In the genomic region with DNA sequence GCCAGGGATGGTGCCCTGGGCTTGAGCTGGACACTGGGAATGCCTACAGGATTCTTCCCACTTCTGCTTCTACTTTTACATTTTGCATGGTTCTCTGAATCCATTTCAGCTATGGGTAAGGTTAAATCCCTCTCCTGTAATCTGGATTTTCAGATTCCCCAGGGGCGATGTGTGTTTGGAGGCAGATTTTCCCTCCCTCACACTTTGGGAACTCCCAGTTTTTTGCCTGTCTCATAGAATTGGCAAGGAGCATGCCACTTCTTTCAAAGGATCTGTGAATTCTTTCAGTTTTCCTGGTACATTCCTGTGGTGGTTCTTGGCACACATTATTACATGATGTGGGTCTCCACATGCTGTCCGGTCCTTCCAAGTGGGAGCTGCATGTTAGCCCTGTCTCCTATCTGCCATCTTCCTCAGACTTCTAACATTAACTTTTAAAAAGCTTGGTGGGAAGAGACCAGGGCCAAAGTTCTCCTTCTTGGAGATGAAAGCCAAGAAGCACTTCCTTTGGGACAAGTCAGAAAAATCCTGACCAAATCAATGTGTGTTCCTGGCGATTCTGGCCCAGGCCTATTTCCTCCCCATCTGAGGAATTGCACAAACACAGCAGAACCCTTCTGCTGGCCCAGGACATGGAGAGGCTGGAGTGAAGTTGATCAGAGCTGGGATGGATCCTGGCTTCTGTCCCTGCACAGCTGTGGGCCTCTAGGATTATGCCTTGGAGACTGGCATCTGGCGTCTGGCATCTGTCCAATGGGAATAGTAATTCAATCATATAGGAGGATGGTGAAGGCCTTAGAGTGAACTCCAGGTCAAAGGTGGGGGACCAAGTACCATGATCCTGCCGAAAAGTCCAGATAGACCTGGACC, we compare ENCODE assay signal across 17 cellular contexts. TPM values are rescaled to one million over a fixed set of nuclear protein-coding genes. Genes with fewer than 3 reads are reported as not detected.
DNase-seq lines count a peak whose midpoint lies in the region; ATAC-seq and TF ChIP-seq lines count a peak whose summit lies in the region.
"Had no signal": no experiment of that assay in that cellular context is flagged by ENCODE, and none has a peak within 500 bp of the region (broad histone marks: within the 10 kb centered on the region; RNA-seq: fewer than 3 reads in every experiment).

No MANE protein-coding gene starts in this region.

- no peak overlapping the region; the same call in 1 of the 2 replicates for H2AFZ ChIP-seq in PC-9

- no peaks in the 10 kb centered on the region for H3K27me3 ChIP-seq in PC-9 (ENCODE audit: insufficient read depth, low read depth)
- H3K27me3 ChIP-seq: right lobe of liver had no signal

- peaks cover 4 to 5% of the 10 kb centered on the region in 2 donors for H3K4me1 Mint-ChIP-seq in immature natural killer cell

- no peak overlapping the region for H3K27ac ChIP-seq in PC-9
- H3K27ac ChIP-seq: right lobe of liver had no signal

- CTCF ChIA-PET in PC-9 (lab: Charles Lee) = no interaction called here

- no peaks in the 10 kb centered on the region for H3K9me3 ChIP-seq in PC-9 (ENCODE audit: insufficient read depth, low read depth)
- H3K9me3 ChIP-seq: mucosa of descending colon, right lobe of liver had no signal

- H3K36me3 Mint-ChIP-seq in immature natural killer cell = peaks cover 0 to 3% (median 0%) of the 10 kb centered on the region in 3 donors

- no peaks in the 10 kb centered on the region for H4K20me1 ChIP-seq in PC-9 (ENCODE audit: insufficient read depth)

- no peaks in the 10 kb centered on the region for H3K9me2 ChIP-seq in PC-9 (ENCODE audit: insufficient read depth)

- no peaks in the 10 kb centered on the region for H3F3A ChIP-seq in PC-9 (ENCODE audit: insufficient read depth, low read depth)

- DNase-seq in AG10803 (ENCODE audit: low read depth) (peak; percentile 88), NCI-H524 (lab: John Stamatoyannopoulos, UW) (peak; percentile 65 to 93), fibroblast of pulmonary artery (ENCODE audit: low read depth) (peak; percentile 75), posterior vena cava (ENCODE audit: low spot score) (peak; percentile 83), NCI-H2196 treated with DMSO at 0.1 percent for 48 hours (lab: John Stamatoyannopoulos, UW; ENCODE audit: unreplicated experiment) (no peak), PC-9 (no peak), immature natural killer cell (no peak)
- DNase-seq: activated CD8-positive, alpha-beta T cell treated with anti-CD3 and anti-CD28 coated beads for 36 hours; AML-193; mucosa of descending colon; NCI-H1436 treated with DMSO at 0.1 percent for 48 hours; right lobe of liver; T-helper 2 cell had no signal

- POLR2A ChIA-PET in PC-9 (lab: Charles Lee; ENCODE audit: unreplicated experiment) = no interaction called here

- H3K4me1 ChIP-seq in PC-9 (replicated peaks; ENCODE audit: insufficient read depth) = peaks cover 3% of the 10 kb centered on the region; the same call in 1 of the 2 replicates

- no peak overlapping the region for H3K4me3 ChIP-seq in AG10803 (ENCODE audit: low read length)
- no peak overlapping the region for H3K4me3 ChIP-seq in fibroblast of pulmonary artery (replicated peaks; ENCODE audit: low read depth, low read length)
- H3K4me3 ChIP-seq in PC-9 = no peak overlapping the region
- H3K4me3 ChIP-seq: mucosa of descending colon, right lobe of liver had no signal

- no peaks in the 10 kb centered on the region for H3K36me3 ChIP-seq in PC-9 (ENCODE audit: low read depth)
- H3K36me3 ChIP-seq: right lobe of liver had no signal

- no peak for ATAC-seq in HG03135 (IDR thresholded peaks at IDR 0.05; ENCODE audit: unreplicated experiment)
- ATAC-seq: activated CD8-positive, alpha-beta T cell treated with anti-CD3 and anti-CD28 coated beads for 36 hours; mucosa of descending colon had no signal

- peaks cover 0 to 4% (median 3%) of the 10 kb centered on the region in 3 donors for H3K27me3 Mint-ChIP-seq in immature natural killer cell (ENCODE audit: low read depth in 3 of 3)
- H3K27me3 Mint-ChIP-seq: activated CD8-positive, alpha-beta T cell treated with anti-CD3 and anti-CD28 coated beads for 36 hours; activated naive CD4-positive, alpha-beta T cell treated with anti-CD3 and anti-CD28 coated beads, Interleukin-2, amount 50 U/mL, for 24 hours had no signal

- H3K4me2 ChIP-seq in PC-9 = no peak overlapping the region

- no peaks in the 10 kb centered on the region for H3K79me2 ChIP-seq in PC-9 (ENCODE audit: low read depth)

- peaks cover 0 to 11% (median 1%) of the 10 kb centered on the region in 6 donors for H3K9me3 Mint-ChIP-seq in immature natural killer cell

- no peak overlapping the region for H3K27ac Mint-ChIP-seq in immature natural killer cell
- H3K27ac Mint-ChIP-seq: activated CD8-positive, alpha-beta T cell treated with anti-CD3 and anti-CD28 coated beads for 36 hours; activated naive CD4-positive, alpha-beta T cell treated with anti-CD3 and anti-CD28 coated beads, Interleukin-2, amount 50 U/mL, for 24 hours had no signal

- TF ChIP-seq CTCF in AG10803 (conservative IDR thresholded peaks at IDR 0.05; ENCODE audit: low read length) (no peak), fibroblast of pulmonary artery (IDR thresholded peaks at IDR 0.05; ENCODE audit: low read length, missing control alignments) (no peak), PC-9 (conservative IDR thresholded peaks at IDR 0.05) (no peak)

- no TSS peak for BruUV-seq in PC-9 (replicated peaks; lab: Mats Ljungman, UMichigan)

- H3K4me3 Mint-ChIP-seq in immature natural killer cell = no peak overlapping the region
- H3K4me3 Mint-ChIP-seq: activated CD8-positive, alpha-beta T cell treated with anti-CD3 and anti-CD28 coated beads for 36 hours; activated naive CD4-positive, alpha-beta T cell treated with anti-CD3 and anti-CD28 coated beads, Interleukin-2, amount 50 U/mL, for 24 hours had no signal

- intact Hi-C loops in posterior vena cava (cut with DNase I) (no loop called here), PC-9 (cut with micrococcal nuclease; ENCODE audit: unreplicated experiment) (no loop called here)

RNA-seq across cellular contexts. Expression of a gene that starts 5.4 kb away (rescaled TPM):
- total RNA-seq in posterior vena cava (10 to 100 TPM; 50.5 to 54.4 TPM), PC-9 (2021) (19.9 and 27.4 TPM in 2 replicates)
- 10 to 100 TPM; 22.4 to 42.4 (median 22.9) TPM for polyA plus RNA-seq in immature natural killer cell

RNA-seq across cellular contexts. Expression of a gene that starts 8.2 kb away (rescaled TPM):
- total RNA-seq in posterior vena cava (10 to 100 TPM; 39.9 to 69.3 TPM), PC-9 (2021) (27.0 and 33.0 TPM in 2 replicates)
- 10 to 100 TPM in 2 of 3 donors, 1 to 10 TPM in 1; 8.7 to 65.8 (median 14.8) TPM for polyA plus RNA-seq in immature natural killer cell

RNA-seq across cellular contexts. Expression of a gene that starts 43.1 kb away (rescaled TPM):
- total RNA-seq in posterior vena cava (1 to 10 TPM; 7.5 to 9.5 TPM), PC-9 (2021) (not detected in 2 replicates)
- polyA plus RNA-seq in immature natural killer cell = under 1 TPM in 2 of 3 donors, not detected in 1; 0.25 to 0.27 TPM
- total RNA-seq: HT-29, OCI-LY7 had no signal

Comparison
In these comparisons a context has a peak if more than half of its experiments do, and no peak if none do; other contexts are left out.
1. DNase-seq: peak in AG10803 (single experiment), NCI-H524 (2 of 2), fibroblast of pulmonary artery (single experiment) and posterior vena cava (single experiment); none in NCI-H2196 treated with DMSO at 0.1 percent for 48 hours (single experiment), PC-9 (0 of 2) and immature natural killer cell (0 of 3).